In genomic region chr7:25312968-25313367, GRCh38 we compare ENCODE assay signal across 24 cellular contexts.
"Had no signal": no experiment of that assay in that cellular context is flagged by ENCODE, and none has a peak within 500 bp of the region (broad histone marks: within the 10 kb centered on the region; RNA-seq: fewer than 3 reads in every experiment).

No MANE protein-coding gene starts in this region.

- DNase-seq: IMR-90; Karpas-422; KG1; MM.1S; NCI-H1092 treated with DMSO at 0.1 percent for 48 hours; NCI-H1436 treated with DMSO at 0.1 percent for 48 hours; NCI-H1694; NCI-H187 treated with DMSO at 0.1 percent for 48 hours; NCI-H2029 treated with DMSO at 0.1 percent for 48 hours; NCI-H2171 treated with DMSO at 0.1 percent for 48 hours; NCI-H345; NCI-H446 treated with DMSO at 0.1 percent for 48 hours; NCI-H510A treated with DMSO at 0.1 percent for 48 hours; NCI-H526; NCI-H82; NK-92 treated with Interleukin-12 subunit alpha and Interleukin-12 subunit beta, amount 100 ng/mL, for 24 hours; PC-3; SHP77; SK-N-SH; SW 1271; T-cell had no signal

- H3K27ac Mint-ChIP-seq: T-cell had no signal

- FAIRE-seq: HepG2 had no signal

- H3K4me1 Mint-ChIP-seq: T-cell had no signal

- H3K9me3 Mint-ChIP-seq: T-cell had no signal

- H3K27ac ChIP-seq: RWPE1 had no signal

- ATAC-seq: HepG2, Panc1, PC-3, T-cell had no signal

- H3K4me2 ChIP-seq: SK-N-SH had no signal

- H3K9ac ChIP-seq: SK-N-SH had no signal

- H3K9me3 ChIP-seq: SK-N-SH had no signal

- H3K36me3 Mint-ChIP-seq: T-cell had no signal

- H3K4me3 Mint-ChIP-seq: T-cell had no signal

- H3K27me3 Mint-ChIP-seq: T-cell had no signal
